In the genomic region with DNA sequence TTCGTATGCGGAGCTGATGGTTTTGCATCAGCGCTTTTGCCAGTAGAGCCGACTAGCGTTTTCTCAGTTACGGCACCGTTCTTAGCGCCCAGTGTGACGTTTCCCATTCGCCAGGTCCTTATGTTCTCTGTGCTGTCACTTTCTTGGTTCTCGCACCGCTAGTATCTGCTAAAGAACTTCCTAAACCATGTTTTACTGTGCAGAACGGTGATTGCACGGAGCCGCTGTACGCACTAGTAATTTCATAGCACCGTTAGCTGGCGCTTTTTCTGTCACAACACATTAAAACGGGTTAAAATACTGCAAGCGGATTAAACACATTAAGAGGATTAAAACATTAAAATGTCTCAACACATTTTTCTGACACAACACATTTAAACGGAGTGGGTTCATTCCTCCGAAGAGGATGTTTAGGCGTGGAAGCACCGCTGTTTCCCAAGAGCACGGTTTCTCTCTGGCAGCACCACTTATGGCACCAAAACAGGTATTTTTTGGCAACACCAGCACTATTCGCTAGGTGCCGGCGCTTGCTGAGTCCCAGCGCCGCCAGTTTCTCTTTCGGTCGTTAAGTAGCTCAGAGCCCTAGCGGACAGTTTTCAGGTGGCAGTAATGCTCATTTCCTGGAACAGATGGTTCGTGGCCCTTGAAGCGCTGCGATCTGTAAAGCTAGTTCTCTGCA, we compare ENCODE assay signal across 8 cellular contexts. TPM values are rescaled to one million over a fixed set of nuclear protein-coding genes. Genes with fewer than 3 reads are reported as not detected.
DNase-seq lines count a peak whose midpoint lies in the region; ATAC-seq and TF ChIP-seq lines count a peak whose summit lies in the region.

No MANE protein-coding gene starts in this region.

- H3K4me1 ChIP-seq in DOHH2 (ENCODE audit: control insufficient read depth, low read length) (peaks cover 32% of the 10 kb centered on the region), PC-3 (ENCODE audit: insufficient read depth, low read length) (peaks cover 39% of the 10 kb centered on the region)

- peaks cover 3% of the 10 kb centered on the region for H3K36me3 Mint-ChIP-seq in activated T-helper 1 cell treated with anti-CD3 and anti-CD28 coated beads, Interleukin-12 subunit alpha, Interleukin-12 subunit beta, Interleukin-2, Interleukin-4 antibody, amounts not matched to agents 30 ng/mL and 10 ng/mL and 1 ng/mL, durations not matched to agents 14 hours and 24 hours and 36 hours (ENCODE audit: low read depth)

- H3K9me2 ChIP-seq in DOHH2 (replicated peaks; ENCODE audit: control insufficient read depth, low read length) (no peaks in the 10 kb centered on the region), PC-3 (replicated peaks; ENCODE audit: low read length) (no peaks in the 10 kb centered on the region)

- BruUV-seq in PC-3 (replicated peaks; lab: Mats Ljungman, UMichigan): no TSS peak

- H3K4me2 ChIP-seq in DOHH2 (ENCODE audit: low read length): peak overlapping the region; percentile 95
- peak overlapping the region; percentile 91 for H3K4me2 ChIP-seq in PC-3 (ENCODE audit: low read length)

- POLR2A ChIA-PET in PC-3 (lab: Charles Lee; ENCODE audit: unreplicated experiment): interaction anchor here (0.6 to 1.6 kb wide), 8 partner anchors 9 to 510 kb away, joined by 3 to 9 read pairs (median 4); a partner anchor contains a TSS

- H4K20me1 ChIP-seq in DOHH2 (ENCODE audit: control insufficient read depth, insufficient read depth, low read depth, low read length) (no peaks in the 10 kb centered on the region), PC-3 (ENCODE audit: low read length) (no peaks in the 10 kb centered on the region)

- peak overlapping the region; percentile 88 for H3K4me3 ChIP-seq in DOHH2 (ENCODE audit: low read length)
- H3K4me3 ChIP-seq in PC-3 (ENCODE audit: low read length): peak overlapping the region; percentile 80
- H3K4me3 ChIP-seq in fibroblast of villous mesenchyme (ENCODE audit: low read depth, low read length): peak overlapping the region; percentile 76

- peak overlapping the region; percentile 77 for H3K9ac ChIP-seq in PC-3 (ENCODE audit: low read length)

- H3K79me2 ChIP-seq in DOHH2 (ENCODE audit: control insufficient read depth, low read length) (peaks cover 17% of the 10 kb centered on the region), PC-3 (ENCODE audit: low read length) (peaks cover 62% of the 10 kb centered on the region)

- peaks cover 10% of the 10 kb centered on the region for H3K27me3 ChIP-seq in DOHH2 (ENCODE audit: control insufficient read depth, low read length)
- H3K27me3 ChIP-seq in PC-3 (ENCODE audit: low read length): no peaks in the 10 kb centered on the region

- no peaks in the 10 kb centered on the region for H3K9me3 Mint-ChIP-seq in activated T-helper 1 cell treated with anti-CD3 and anti-CD28 coated beads, Interleukin-12 subunit alpha, Interleukin-12 subunit beta, Interleukin-2, Interleukin-4 antibody, amounts not matched to agents 30 ng/mL and 10 ng/mL and 1 ng/mL, durations not matched to agents 14 hours and 24 hours and 36 hours

- TF ChIP-seq RAD21 in Ishikawa (IDR thresholded peaks at IDR 0.05; ENCODE audit: low read depth): no peak; the same call in 1 of the 2 replicates

- peak overlapping the region; percentile 90 for H3K4me3 Mint-ChIP-seq in activated T-helper 1 cell treated with anti-CD3 and anti-CD28 coated beads, Interleukin-12 subunit alpha, Interleukin-12 subunit beta, Interleukin-2, Interleukin-4 antibody, amounts not matched to agents 30 ng/mL and 10 ng/mL and 1 ng/mL, durations not matched to agents 14 hours and 24 hours and 36 hours

- peaks cover 2% of the 10 kb centered on the region; the same call in 1 of the 2 replicates for H3K36me3 ChIP-seq in DOHH2 (ENCODE audit: control insufficient read depth, low read length)
- no peaks in the 10 kb centered on the region for H3K36me3 ChIP-seq in PC-3 (ENCODE audit: low read depth, low read length)

- CTCF ChIA-PET in PC-3 (lab: Charles Lee): interaction anchor here (0.5 to 2.2 kb wide), 8 partner anchors 18 to 352 kb away, joined by 3 to 13 read pairs (median 6); no protein-coding TSS in a partner anchor

- H3K27ac Mint-ChIP-seq in activated T-helper 1 cell treated with anti-CD3 and anti-CD28 coated beads, Interleukin-12 subunit alpha, Interleukin-12 subunit beta, Interleukin-2, Interleukin-4 antibody, amounts not matched to agents 30 ng/mL and 10 ng/mL and 1 ng/mL, durations not matched to agents 14 hours and 24 hours and 36 hours: peak overlapping the region; percentile 97

- intact Hi-C loops in PC-3 (cut with micrococcal nuclease): loop anchor here (1.0 kb wide), 3 partner anchors 21 to 107 kb away; a partner anchor contains a TSS
- intact Hi-C loops in activated T-helper 1 cell treated with anti-CD3 and anti-CD28 coated beads, Interleukin-12 subunit alpha, Interleukin-12 subunit beta, Interleukin-2, Interleukin-4 antibody, amounts not matched to agents 30 ng/mL and 10 ng/mL and 1 ng/mL, durations not matched to agents 14 hours and 24 hours and 36 hours (cut with micrococcal nuclease): loop anchor here (1.0 to 10.0 kb wide), 5 partner anchors 13 to 1145 kb away; a partner anchor contains a TSS
- intact Hi-C loops in posterior vena cava (cut with DNase I): no loop called here

- TF ChIP-seq EP300 in Ishikawa (IDR thresholded peaks at IDR 0.05; ENCODE audit: borderline replicate concordance): no peak

- H2AFZ ChIP-seq in PC-3 (ENCODE audit: low read length): peak overlapping the region; percentile 94

- no peaks in the 10 kb centered on the region for H3K27me3 Mint-ChIP-seq in activated T-helper 1 cell treated with anti-CD3 and anti-CD28 coated beads, Interleukin-12 subunit alpha, Interleukin-12 subunit beta, Interleukin-2, Interleukin-4 antibody, amounts not matched to agents 30 ng/mL and 10 ng/mL and 1 ng/mL, durations not matched to agents 14 hours and 24 hours and 36 hours (ENCODE audit: insufficient read depth)

- peaks cover 43% of the 10 kb centered on the region for H3K4me1 Mint-ChIP-seq in activated T-helper 1 cell treated with anti-CD3 and anti-CD28 coated beads, Interleukin-12 subunit alpha, Interleukin-12 subunit beta, Interleukin-2, Interleukin-4 antibody, amounts not matched to agents 30 ng/mL and 10 ng/mL and 1 ng/mL, durations not matched to agents 14 hours and 24 hours and 36 hours (ENCODE audit: low read depth)

- DNase-seq in PC-3: peak; percentile 97
- peak; percentile 83 for DNase-seq in activated T-helper 1 cell treated with anti-CD3 and anti-CD28 coated beads, Interleukin-12 subunit alpha, Interleukin-12 subunit beta, Interleukin-2, Interleukin-4 antibody, amounts not matched to agents 30 ng/mL and 10 ng/mL and 1 ng/mL, durations not matched to agents 14 hours and 24 hours and 36 hours (ENCODE audit: low spot score)
- peak; percentile 92 for DNase-seq in fibroblast of villous mesenchyme (ENCODE audit: low read depth)
- peak; percentile 84 for DNase-seq in posterior vena cava (ENCODE audit: low spot score)
- no peak for DNase-seq in KG1 (lab: John Stamatoyannopoulos, UW)

- peak; percentile 56 for TF ChIP-seq CTCF in DOHH2 (IDR thresholded peaks at IDR 0.05; ENCODE audit: low read depth, low read length, poor library complexity, severe bottlenecking)
- TF ChIP-seq CTCF in PC-3 (conservative IDR thresholded peaks at IDR 0.05; ENCODE audit: low read depth, low read length): peak; percentile 67
- peak; percentile 56 for TF ChIP-seq CTCF in fibroblast of villous mesenchyme (IDR thresholded peaks at IDR 0.05; ENCODE audit: insufficient read depth, low read depth, low read length)

- H3K27ac ChIP-seq in DOHH2 (ENCODE audit: low read depth, low read length): peak overlapping the region; percentile 60
- peak overlapping the region; percentile 85 for H3K27ac ChIP-seq in PC-3 (ENCODE audit: low read length)

- H3F3A ChIP-seq in DOHH2 (ENCODE audit: control insufficient read depth, insufficient read depth) (peaks cover 15% of the 10 kb centered on the region), PC-3 (ENCODE audit: low read length, unreplicated experiment) (peaks cover 4% of the 10 kb centered on the region)

- H3K9me3 ChIP-seq in DOHH2 (ENCODE audit: control insufficient read depth, insufficient read depth, low read length): no peaks in the 10 kb centered on the region
- H3K9me3 ChIP-seq in PC-3 (ENCODE audit: low read length): no peaks in the 10 kb centered on the region

- peak; percentile 69 for ATAC-seq in GM21619 (IDR thresholded peaks at IDR 0.05; ENCODE audit: unreplicated experiment)
- peak; percentile 66 for ATAC-seq in PC-3

TF ChIP-seq in Ishikawa, 13 proteins besides CTCF, POLR2A, EP300 and RAD21:
- no peak for TF ChIP-seq CREB1 (IDR thresholded peaks at IDR 0.05; ENCODE audit: low read depth)
- 0 out of 2 replicates have a peak, but pooled peaks have one; percentile 27 for TF ChIP-seq NFIC (IDR thresholded peaks at IDR 0.05)

RNA-seq across cellular contexts. Expression of a gene that starts 20.4 kb away (rescaled TPM):
- 4.8 and 8.9 TPM in 2 replicates for total RNA-seq in PC-3 (2014; rRNA removed)
- total RNA-seq in activated T-helper 1 cell treated with anti-CD3 and anti-CD28 coated beads, Interleukin-12 subunit alpha, Interleukin-12 subunit beta, Interleukin-2, Interleukin-4 antibody, amounts not matched to agents 30 ng/mL and 10 ng/mL and 1 ng/mL, durations not matched to agents 14 hours and 24 hours and 36 hours: 0.88 and 0.93 TPM in 2 replicates
- total RNA-seq in fibroblast of villous mesenchyme: 2.9 and 3.9 TPM in 2 replicates
- 1 to 10 TPM; 2.3 to 4.7 TPM for total RNA-seq in posterior vena cava

Comparison
In these comparisons a context has a peak if more than half of its experiments do, and no peak if none do; other contexts are left out.
1. intact Hi-C loops: an anchor here in PC-3 (1.0 kb wide) and activated T-helper 1 cell treated with anti-CD3 and anti-CD28 coated beads, Interleukin-12 subunit alpha, Interleukin-12 subunit beta, Interleukin-2, Interleukin-4 antibody, amounts not matched to agents 30 ng/mL and 10 ng/mL and 1 ng/mL, durations not matched to agents 14 hours and 24 hours and 36 hours (1.0 to 10.0 kb wide); none called in posterior vena cava.